In genomic region chr10:2791774-2792443, GRCh38 we compare ENCODE assay signal across 10 cellular contexts.
DNase-seq lines count a peak whose midpoint lies in the region; ATAC-seq and FAIRE-seq lines count a peak whose summit lies in the region.
"Had no signal": no experiment of that assay in that cellular context is flagged by ENCODE, and none has a peak within 500 bp of the region (broad histone marks: within the 10 kb centered on the region; RNA-seq: fewer than 3 reads in every experiment).

No MANE protein-coding gene starts in this region.

- H3K9me3 Mint-ChIP-seq in activated CD4-positive, alpha-beta T cell treated with anti-CD3 and anti-CD28 coated beads, Interleukin-2, amount 10 ng/mL, durations not matched to agents 24 days and 14 days, result peaks cover 3% of the 10 kb centered on the region
- peaks cover 0 to 5% (median under 1%) of the 10 kb centered on the region in 6 donors for H3K9me3 Mint-ChIP-seq in immature natural killer cell

- H3K36me3 Mint-ChIP-seq in activated CD4-positive, alpha-beta T cell treated with anti-CD3 and anti-CD28 coated beads, Interleukin-2, amount 10 ng/mL, durations not matched to agents 24 days and 14 days (ENCODE audit: low read depth), result no peaks in the 10 kb centered on the region
- no peaks in the 10 kb centered on the region for H3K36me3 Mint-ChIP-seq in immature natural killer cell

- FAIRE-seq in RCC 7860 (lab: Jason Lieb, UNC), result no peak

- peaks cover 4% of the 10 kb centered on the region for H3K27me3 Mint-ChIP-seq in activated CD4-positive, alpha-beta T cell treated with anti-CD3 and anti-CD28 coated beads, Interleukin-2, amount 10 ng/mL, durations not matched to agents 24 days and 14 days
- H3K27me3 Mint-ChIP-seq in immature natural killer cell (ENCODE audit: low read depth in 3 of 3), result peaks cover 0 to 3% (median 2%) of the 10 kb centered on the region in 3 donors

- DNase-seq in activated CD4-positive, alpha-beta T cell treated with anti-CD3 and anti-CD28 coated beads, Interleukin-2, amount 10 ng/mL, durations not matched to agents 24 days and 14 days, result peak; percentile 79
- no peak for DNase-seq in activated CD4-positive, alpha-beta T cell treated with anti-CD3 and anti-CD28 coated beads for 4 hours
- DNase-seq in immature natural killer cell, result peak; percentile 3 to 16 (median 6)
- no peak for DNase-seq in RCC 7860 (ENCODE audit: low spot score)
- no peak for DNase-seq in Right ventricle myocardium inferior (ENCODE audit: missing footprints)
- no peak for DNase-seq in DMS53 (lab: John Stamatoyannopoulos, UW)
- DNase-seq: NCI-H82, retina had no signal

- intact Hi-C loops in activated CD4-positive, alpha-beta T cell treated with anti-CD3 and anti-CD28 coated beads, Interleukin-2, amount 10 ng/mL, durations not matched to agents 24 days and 14 days (cut with micrococcal nuclease), result no loop called here
- intact Hi-C loops in Right ventricle myocardium inferior (cut with DNase I), result no loop called here

- peak; percentile 97 for ATAC-seq in GM21423 (IDR thresholded peaks at IDR 0.05; ENCODE audit: unreplicated experiment)
- peak; percentile 95 for ATAC-seq in HG03354 (IDR thresholded peaks at IDR 0.05; ENCODE audit: poor library complexity, severe bottlenecking, unreplicated experiment)
- ATAC-seq in Right ventricle myocardium inferior, result no peak

- peak overlapping the region; percentile 29 for H3K27ac Mint-ChIP-seq in activated CD4-positive, alpha-beta T cell treated with anti-CD3 and anti-CD28 coated beads, Interleukin-2, amount 10 ng/mL, durations not matched to agents 24 days and 14 days
- no peak overlapping the region for H3K27ac Mint-ChIP-seq in immature natural killer cell

- no peak overlapping the region for H3K4me3 Mint-ChIP-seq in activated CD4-positive, alpha-beta T cell treated with anti-CD3 and anti-CD28 coated beads, Interleukin-2, amount 10 ng/mL, durations not matched to agents 24 days and 14 days
- H3K4me3 Mint-ChIP-seq in immature natural killer cell, result peak overlapping the region in 4 of 5 donors; percentile 8 to 49 (median 26)

- peaks cover 5% of the 10 kb centered on the region for H3K4me1 Mint-ChIP-seq in activated CD4-positive, alpha-beta T cell treated with anti-CD3 and anti-CD28 coated beads, Interleukin-2, amount 10 ng/mL, durations not matched to agents 24 days and 14 days
- H3K4me1 Mint-ChIP-seq in immature natural killer cell, result peaks cover 12 to 20% of the 10 kb centered on the region in 2 donors

Comparison
In these comparisons a context has a peak if more than half of its experiments do, and no peak if none do; other contexts are left out.
1. DNase-seq: peak in activated CD4-positive, alpha-beta T cell treated with anti-CD3 and anti-CD28 coated beads, Interleukin-2, amount 10 ng/mL, durations not matched to agents 24 days and 14 days (single experiment) and immature natural killer cell (3 of 3); none in activated CD4-positive, alpha-beta T cell treated with anti-CD3 and anti-CD28 coated beads for 4 hours (0 of 2), RCC 7860 (single experiment), Right ventricle myocardium inferior (single experiment) and DMS53 (single experiment).